Comparison of ENCODE assay signal across 15 cellular contexts in the genomic region with DNA sequence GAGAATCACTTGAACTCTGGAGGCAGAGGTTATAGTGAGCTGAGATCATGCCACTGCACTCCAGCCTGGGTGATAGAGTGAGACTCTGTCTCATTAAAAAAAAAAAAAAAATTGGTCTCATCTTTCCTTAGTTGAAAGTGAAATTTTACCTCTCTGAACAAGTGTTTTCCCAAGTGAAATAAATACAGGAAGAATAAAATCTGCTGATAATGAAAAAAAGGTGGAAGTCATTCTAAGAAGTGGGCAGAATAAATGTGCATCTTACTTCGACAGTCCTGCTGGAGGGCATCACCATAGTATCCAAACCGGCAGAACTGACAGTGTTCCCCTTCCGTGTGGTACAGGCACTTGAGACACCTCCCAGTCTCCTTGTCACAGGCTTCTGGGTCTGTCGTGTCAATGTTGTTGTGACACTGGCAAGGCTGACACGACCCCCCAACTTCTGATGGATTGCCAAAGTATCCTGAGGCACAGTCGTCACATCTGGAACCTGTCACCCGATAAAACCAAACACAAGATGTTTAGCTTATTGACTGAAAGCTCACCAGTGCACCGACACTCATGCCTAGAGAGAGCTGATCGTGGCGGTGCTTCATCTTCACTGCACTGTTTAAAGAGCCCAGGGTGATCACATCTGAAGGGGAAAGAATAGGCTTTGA. TPM values are rescaled to one million over a fixed set of nuclear protein-coding genes. Genes with fewer than 3 reads are reported as not detected.
DNase-seq lines count a peak whose midpoint lies in the region; ATAC-seq, FAIRE-seq and TF ChIP-seq lines count a peak whose summit lies in the region.
"Had no signal": no experiment of that assay in that cellular context is flagged by ENCODE, and none has a peak within 500 bp of the region (broad histone marks: within the 10 kb centered on the region; RNA-seq: fewer than 3 reads in every experiment).

No MANE protein-coding gene starts in this region.

- H4K20me1 ChIP-seq in IMR-90 (ENCODE audit: insufficient read depth, low read length) (peaks cover 23% of the 10 kb centered on the region), K562 (replicated peaks; ENCODE audit: control insufficient read depth, insufficient read depth, low read length) (no peaks in the 10 kb centered on the region)

- peak overlapping the region; percentile 17; the same call in 1 of the 2 replicates for H3K14ac ChIP-seq in IMR-90 (replicated peaks; ENCODE audit: low read depth, low read length)

- in situ Hi-C loops in IMR-90 (cut with MboI; ENCODE audit: low sequenced_read_pairs) (no loop called here), K562 (cut with MboI) (no loop called here)

- peak overlapping the region; percentile 65 for H3K23ac ChIP-seq in IMR-90 (ENCODE audit: low read depth, low read length)

- no peak for FAIRE-seq in K562 (lab: Jason Lieb, UNC)

- no peak overlapping the region for H3K18ac ChIP-seq in IMR-90 (ENCODE audit: low read depth, low read length)

- peak overlapping the region; percentile 22; the same call in 1 of the 2 replicates for H4K91ac ChIP-seq in IMR-90 (ENCODE audit: insufficient read depth, low read depth, low read length)

- H2BK5ac ChIP-seq in IMR-90 (ENCODE audit: low read depth, low read length, poor library complexity, severe bottlenecking): peak overlapping the region; percentile 25

- H2BK20ac ChIP-seq in IMR-90 (ENCODE audit: low read depth, low read length): peak overlapping the region; percentile 36; the same call in 1 of the 2 replicates

- H3K36me3 ChIP-seq in IMR-90 (ENCODE audit: control insufficient read depth, insufficient read depth, low read length) (peaks cover 52% of the 10 kb centered on the region), K562 (ENCODE audit: control insufficient read depth, insufficient read depth, low read length) (peaks cover 9% of the 10 kb centered on the region; the same call in 1 of the 3 replicates), muscle layer of colon (ENCODE audit: insufficient read depth, low read length) (peaks cover 62% of the 10 kb centered on the region), subcutaneous abdominal adipose tissue (ENCODE audit: control insufficient read depth in 5 of 5, insufficient read depth in 5 of 5, low read length in 5 of 5) (peaks cover 4 to 59% (median 43%) of the 10 kb centered on the region in 5 donors)

- H3K9me1 ChIP-seq in IMR-90 (ENCODE audit: insufficient read depth, low read length): peaks cover 27% of the 10 kb centered on the region
- no peaks in the 10 kb centered on the region for H3K9me1 ChIP-seq in K562 (ENCODE audit: control insufficient read depth, insufficient read depth, low read length)

- H2AFZ ChIP-seq in IMR-90 (replicated peaks; ENCODE audit: low read length, poor library complexity) (peak overlapping the region; percentile 51), K562 (ENCODE audit: low read depth, low read length) (no peak overlapping the region)

- CTCF ChIA-PET in IMR-90 (lab: Yijun Ruan, JAX) (interaction anchor here (1.1 kb wide), 1 partner anchor 8 kb away, joined by 4 read pairs; no protein-coding TSS in a partner anchor), K562 (lab: Yijun Ruan, JAX; ENCODE audit: low intra/inter-chr PET ratio) (no interaction called here)

- peak overlapping the region; percentile 10 for H2AK9ac ChIP-seq in IMR-90 (replicated peaks; ENCODE audit: low read depth, low read length, poor library complexity)

- WGBS in IMR-90 (ENCODE audit: extremely low coverage in 2 of 2, insufficient read length in 1 of 2), 2 experiments: 43% methylated on average over 6 of the region's 10 CpGs; no CpG with 5 or more reads in 1 of the 2 experiments
- 61% methylated on average over 10 of the region's 10 CpGs for WGBS in K562 (ENCODE audit: insufficient coverage, low coverage, missing lambda C conversion rate)

- intact Hi-C loops in IMR-90 (cut with micrococcal nuclease) (no loop called here), K562 (cut with micrococcal nuclease) (no loop called here)

- no peak for TF ChIP-seq EP300 in K562 (IDR thresholded peaks at IDR 0.05; ENCODE audit: low read length)

- peak overlapping the region; percentile 72 for H2BK120ac ChIP-seq in IMR-90 (ENCODE audit: low read depth, low read length)

- peak overlapping the region; percentile 56; the same call in 1 of the 2 replicates for H2AK5ac ChIP-seq in IMR-90 (ENCODE audit: low read depth, low read length)

- no peaks in the 10 kb centered on the region for H3K79me2 ChIP-seq in K562 (ENCODE audit: control insufficient read depth, insufficient read depth, low read length)

- peak; percentile 4; the same call in 1 of the 2 replicates for ATAC-seq in IMR-90 (ENCODE audit: low read depth)
- ATAC-seq in K562: peak; percentile 18; the same call in 1 of the 3 replicates
- ATAC-seq in HG03097 (IDR thresholded peaks at IDR 0.05; ENCODE audit: low FRiP score, unreplicated experiment): no peak
- ATAC-seq in HG03196 (IDR thresholded peaks at IDR 0.05; ENCODE audit: unreplicated experiment): no peak

- no peak overlapping the region for H3K4me3 ChIP-seq in IMR-90 (ENCODE audit: insufficient read depth, low read depth, low read length)
- no peak overlapping the region for H3K4me3 ChIP-seq in K562
- H3K4me3 ChIP-seq in muscle layer of colon (ENCODE audit: low read depth in 1 of 2, low read length in 2 of 2): no peak overlapping the region
- no peak overlapping the region for H3K4me3 ChIP-seq in subcutaneous abdominal adipose tissue (ENCODE audit: low read depth in 1 of 5, low read length in 5 of 5)
- H3K4me3 ChIP-seq: SK-N-MC had no signal

- dilution Hi-C loops in IMR-90 (cut with HindIII; ENCODE audit: low sequenced_read_pairs, unreplicated experiment): no loop called here

- peak overlapping the region in 1 of 2 experiments; percentile 44; a peak in 2 of 4 replicates for H4K8ac ChIP-seq in IMR-90 (ENCODE audit: low read depth in 2 of 2, low read length in 2 of 2)

- peak overlapping the region; percentile 74 for H3K4ac ChIP-seq in IMR-90 (ENCODE audit: low read depth, low read length)

- POLR2A ChIA-PET in IMR-90 (lab: Charles Lee; ENCODE audit: unreplicated experiment): no interaction called here
- POLR2A ChIA-PET in K562 (lab: Yijun Ruan, JAX): interaction anchor here (0.9 kb wide), 1 partner anchor 9 kb away, joined by 3 read pairs; no protein-coding TSS in a partner anchor

- H3K9ac ChIP-seq in IMR-90 (ENCODE audit: low read depth, low read length) (no peak overlapping the region), K562 (ENCODE audit: insufficient read depth in 1 of 2, low read depth in 2 of 2, low read length in 2 of 2) (no peak overlapping the region), muscle layer of colon (ENCODE audit: low read length) (no peak overlapping the region), subcutaneous abdominal adipose tissue (ENCODE audit: low read length in 5 of 5) (no peak overlapping the region)

- TF ChIP-seq RAD21 in IMR-90 (IDR thresholded peaks at IDR 0.05; ENCODE audit: low read length) (no peak), K562 (CRISPR knock-in tag; conservative IDR thresholded peaks at IDR 0.05 in 1 of 2, IDR thresholded peaks at IDR 0.05 in 1 of 2) (no peak)

- H3K4me1 ChIP-seq in IMR-90 (ENCODE audit: control insufficient read depth, insufficient read depth, low read length): peaks cover 26% of the 10 kb centered on the region
- peaks cover 0 to 3% of the 10 kb centered on the region in 2 experiments; a peak in 1 of 5 replicates for H3K4me1 ChIP-seq in K562 (replicated peaks in 1 of 2; ENCODE audit: control insufficient read depth in 2 of 2, insufficient read depth in 2 of 2, low read length in 2 of 2)
- H3K4me1 ChIP-seq in muscle layer of colon (ENCODE audit: insufficient read depth, low read length): peaks cover 44% of the 10 kb centered on the region
- H3K4me1 ChIP-seq in subcutaneous abdominal adipose tissue (ENCODE audit: control insufficient read depth in 5 of 5, insufficient read depth in 5 of 5, low read length in 5 of 5): peaks cover 0 to 36% (median 30%) of the 10 kb centered on the region in 5 donors

- no peak overlapping the region for H3K56ac ChIP-seq in IMR-90 (ENCODE audit: extremely low read depth, insufficient read depth, low read length)

- TF ChIP-seq CTCF in IMR-90 (conservative IDR thresholded peaks at IDR 0.05; ENCODE audit: low read depth, low read length) (no peak), K562 (IDR thresholded peaks at IDR 0.05 in 2 of 3, conservative IDR thresholded peaks at IDR 0.05 in 1 of 3; ENCODE audit: insufficient read depth in 2 of 3, low read depth in 1 of 3, low read length in 3 of 3) (no peak)

- no peaks in the 10 kb centered on the region for H3K27me3 ChIP-seq in IMR-90 (ENCODE audit: control insufficient read depth, insufficient read depth, low read length)
- H3K27me3 ChIP-seq in K562 (ENCODE audit: control insufficient read depth in 2 of 2, insufficient read depth in 2 of 2, low read length in 2 of 2): no peaks in the 10 kb centered on the region
- no peaks in the 10 kb centered on the region for H3K27me3 ChIP-seq in muscle layer of colon (ENCODE audit: control insufficient read depth in 1 of 2, insufficient read depth in 2 of 2, low read length in 2 of 2)
- H3K27me3 ChIP-seq in subcutaneous abdominal adipose tissue (ENCODE audit: control insufficient read depth in 5 of 5, insufficient read depth in 4 of 5, low read length in 5 of 5): no peaks in the 10 kb centered on the region

- peaks cover 10 to 44% of the 10 kb centered on the region in 2 experiments for H3K79me1 ChIP-seq in IMR-90 (ENCODE audit: low read depth in 1 of 2, low read length in 2 of 2)

- DNase-seq in IMR-90 (no peak), K562 (ENCODE audit: extremely low read depth in 1 of 4, low spot score in 3 of 4) (no peak), GF-D8 (lab: John Stamatoyannopoulos, UW) (no peak), AML-193 (lab: John Stamatoyannopoulos, UW) (no peak)
- DNase-seq: activated CD4-positive, alpha-beta T cell treated with anti-CD3 and anti-CD28 coated beads for 1 hour; MM.1S; NCI-H187; stimulated activated CD4-positive, alpha-beta T cell treated with anti-CD3 and anti-CD28 coated beads, Interleukin-12 subunit alpha, Interleukin-12 subunit beta, amount 100 ng/mL, for 4 hours; stimulated activated CD8-positive, alpha-beta memory T cell treated with anti-CD3 and anti-CD28 coated beads, Interleukin-4, amount 100 ng/mL, for 48 hours; T1000 had no signal

- H3K27ac ChIP-seq in IMR-90 (ENCODE audit: insufficient read depth, low read length): peak overlapping the region; percentile 5; the same call in 1 of the 2 replicates
- no peak overlapping the region for H3K27ac ChIP-seq in K562 (ENCODE audit: extremely low read depth, low read depth, low read length)
- H3K27ac ChIP-seq in muscle layer of colon (ENCODE audit: low read depth, low read length): peak overlapping the region; percentile 48
- H3K27ac ChIP-seq in subcutaneous abdominal adipose tissue (ENCODE audit: low read depth, low read length): peak overlapping the region; percentile 47
- H3K27ac ChIP-seq: SK-N-MC had no signal

- H4K5ac ChIP-seq in IMR-90 (ENCODE audit: low read depth, low read length): no peak overlapping the region

- H3K4me2 ChIP-seq in IMR-90 (ENCODE audit: low read depth, low read length) (no peak overlapping the region), K562 (ENCODE audit: insufficient read depth, low read length) (no peak overlapping the region)

- TF ChIP-seq POLR2A in IMR-90 (IDR thresholded peaks at IDR 0.05; ENCODE audit: low read depth, low read length): no peak
- no peak for TF ChIP-seq POLR2A in K562 (conservative IDR thresholded peaks at IDR 0.05)

- BruUV-seq in IMR-90 (replicated peaks; lab: Mats Ljungman, UMichigan): no TSS peak
- no TSS peak for BruUV-seq in K562 (replicated peaks; lab: Mats Ljungman, UMichigan)

- no peaks in the 10 kb centered on the region for H3K9me3 ChIP-seq in IMR-90 (ENCODE audit: control insufficient read depth, insufficient read depth, low read length)
- H3K9me3 ChIP-seq in K562 (replicated peaks; ENCODE audit: control insufficient read depth, insufficient read depth, low read depth, low read length): no peaks in the 10 kb centered on the region
- H3K9me3 ChIP-seq in muscle layer of colon (ENCODE audit: low read length): no peaks in the 10 kb centered on the region
- H3K9me3 ChIP-seq in subcutaneous abdominal adipose tissue (ENCODE audit: control insufficient read depth in 5 of 5, low read length in 5 of 5): no peaks in the 10 kb centered on the region

- H2BK15ac ChIP-seq in IMR-90 (ENCODE audit: low read depth, low read length): no peak overlapping the region

RNA-seq across cellular contexts. Expression of a gene that starts 49.6 kb away (rescaled TPM):
- 117 TPM in 2 replicates for total RNA-seq in IMR-90 (2012; rRNA removed)
- polyA plus RNA-seq in IMR-90 (2012; rRNA removed): 97.5 and 114 TPM in 2 replicates
- 83.3 and 90.8 TPM in 2 replicates for polyA plus RNA-seq in IMR-90 (2012; cell fraction: cytosol; rRNA removed)
- polyA plus RNA-seq in IMR-90 (2012; cell fraction: nucleus; rRNA removed; ENCODE audit: low replicate concordance): 304 and 403 TPM in 2 replicates
- 65.8 and 106 TPM in 2 replicates for total RNA-seq in K562 (2011; cell fraction: chromatin; rRNA removed; ENCODE audit: low replicate concordance)
- total RNA-seq in K562 (2011; cell fraction: nucleolus; rRNA removed): 51.9 and 59.0 TPM in 2 replicates
- 55.5 and 61.5 TPM in 2 replicates for total RNA-seq in K562 (2011; cell fraction: nucleoplasm; rRNA removed)
- total RNA-seq in K562 (2014; rRNA removed): 10.2 and 10.5 TPM in 2 replicates
- total RNA-seq in K562 (2014; rRNA removed; fragmentation: Illumina TruSeq; extraction: Trizol): 9.8 and 14.5 TPM in 2 replicates
- 17.7 and 18.1 TPM in 2 replicates for total RNA-seq in K562 (2015; rRNA removed; fragmentation: Illumina TruSeq; extraction: Trizol)
- 16.6 and 17.3 TPM in 2 replicates for total RNA-seq in K562 (2021)
- polyA plus RNA-seq in K562 (2011; rRNA removed): 12.3 and 21.6 TPM in 2 replicates
- polyA plus RNA-seq in K562 (2011; cell fraction: cytosol; rRNA removed): 12.5 and 21.5 TPM in 2 replicates
- polyA plus RNA-seq in K562 (2011; cell fraction: nucleus; rRNA removed): 58.9 and 88.5 TPM in 2 replicates
- polyA plus RNA-seq in K562 (2012): 15.6 and 25.8 TPM in 2 replicates
- 13.7 and 14.3 TPM in 2 replicates for polyA plus RNA-seq in K562 (2014; fragmentation: Illumina TruSeq; extraction: Trizol)
- polyA plus RNA-seq in K562 (2014; fragmentation: Nextera tagmentation; extraction: Ambion mirVana): 10 to 100 TPM in 1 of 2 experiments, 1 to 10 TPM in 1; 6.0 to 11.7 TPM
- polyA plus RNA-seq in K562 (2014; rRNA removed): 9.8 and 16.1 TPM in 2 replicates
- polyA minus RNA-seq in K562 (2011; rRNA and poly(A)+ RNA removed): 30.3 and 34.1 TPM in 2 replicates
- polyA minus RNA-seq in K562 (2011; cell fraction: cytosol; rRNA and poly(A)+ RNA removed): 18.7 and 26.3 TPM in 2 replicates
- polyA minus RNA-seq in K562 (2011; cell fraction: nucleus; rRNA and poly(A)+ RNA removed): 29.2 and 49.0 TPM in 2 replicates

Comparison
In these comparisons a context has a peak if more than half of its experiments do, and no peak if none do; other contexts are left out.
1. ATAC-seq: peak in IMR-90 (single experiment) and K562 (single experiment); none in HG03097 (single experiment) and HG03196 (single experiment).